ENCODE assay signal across 8 cellular contexts in the genomic region with DNA sequence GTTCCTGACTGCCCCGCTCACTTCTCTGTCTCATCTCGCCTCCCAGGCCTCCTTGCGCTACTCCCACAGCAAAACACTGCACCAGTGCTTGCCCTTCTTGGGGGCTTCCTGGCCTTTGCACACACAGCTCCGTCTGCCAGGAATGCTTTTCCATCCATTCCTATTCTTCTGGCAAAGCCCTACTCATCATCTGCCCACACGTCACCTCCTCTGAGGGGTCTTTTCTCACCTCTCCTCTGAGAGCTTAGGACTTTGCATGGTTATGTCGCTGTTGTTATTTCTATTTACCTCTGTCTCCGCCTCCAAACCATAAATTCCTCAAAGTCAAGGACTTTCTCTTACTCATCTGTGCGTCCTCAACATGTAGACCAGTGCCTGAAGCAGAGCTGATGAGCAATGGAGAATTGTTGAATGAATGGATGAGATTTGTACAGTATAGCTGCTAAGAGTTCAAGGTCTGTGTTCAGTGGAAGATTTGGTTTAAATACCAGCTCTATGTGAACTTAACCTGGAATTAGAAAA. TPM values are rescaled to one million over a fixed set of nuclear protein-coding genes. Genes with fewer than 3 reads are reported as not detected.
DNase-seq lines count a peak whose midpoint lies in the region; ATAC-seq lines count a peak whose summit lies in the region.
"Had no signal": no experiment of that assay in that cellular context is flagged by ENCODE, and none has a peak within 500 bp of the region (broad histone marks: within the 10 kb centered on the region; RNA-seq: fewer than 3 reads in every experiment).

No MANE protein-coding gene starts in this region.

- H3K36me3 Mint-ChIP-seq in IgD-negative memory B cell, result peaks cover 2% of the 10 kb centered on the region
- H3K36me3 Mint-ChIP-seq in activated naive CD8-positive, alpha-beta T cell, result no peaks in the 10 kb centered on the region
- no peaks in the 10 kb centered on the region for H3K36me3 Mint-ChIP-seq in stimulated activated effector memory CD8-positive, alpha-beta T cell treated with anti-CD3 and anti-CD28 coated beads, Interleukin-12 subunit alpha, Interleukin-12 subunit beta, amount 100 ng/mL, for 72 hours

- H3K4me3 Mint-ChIP-seq in IgD-negative memory B cell, result peak overlapping the region in 3 of 4 donors; percentile 37 to 90 (median 75)
- peak overlapping the region; percentile 15 for H3K4me3 Mint-ChIP-seq in activated naive CD8-positive, alpha-beta T cell
- no peak overlapping the region for H3K4me3 Mint-ChIP-seq in stimulated activated effector memory CD8-positive, alpha-beta T cell treated with anti-CD3 and anti-CD28 coated beads, Interleukin-12 subunit alpha, Interleukin-12 subunit beta, amount 100 ng/mL, for 72 hours

- peak overlapping the region; percentile 89 for H3K27ac ChIP-seq in layer of hippocampus (ENCODE audit: low read depth, low read length)

- ATAC-seq in stimulated activated effector memory CD8-positive, alpha-beta T cell treated with anti-CD3 and anti-CD28 coated beads, Interleukin-12 subunit alpha, Interleukin-12 subunit beta, amount 100 ng/mL, for 72 hours, result no peak
- ATAC-seq in GM21381 (IDR thresholded peaks at IDR 0.05; ENCODE audit: unreplicated experiment), result no peak

- peak overlapping the region; percentile 67 to 97 (median 67) for H3K27ac Mint-ChIP-seq in IgD-negative memory B cell
- peak overlapping the region; percentile 79 for H3K27ac Mint-ChIP-seq in activated naive CD8-positive, alpha-beta T cell
- H3K27ac Mint-ChIP-seq in stimulated activated effector memory CD8-positive, alpha-beta T cell treated with anti-CD3 and anti-CD28 coated beads, Interleukin-12 subunit alpha, Interleukin-12 subunit beta, amount 100 ng/mL, for 72 hours, result peak overlapping the region; percentile 89

- no peak for DNase-seq in stimulated activated effector memory CD8-positive, alpha-beta T cell treated with anti-CD3 and anti-CD28 coated beads, Interleukin-12 subunit alpha, Interleukin-12 subunit beta, amount 100 ng/mL, for 72 hours (ENCODE audit: low spot score in 2 of 2)
- DNase-seq in NCI-H1436 (lab: John Stamatoyannopoulos, UW), result no peak
- DNase-seq in stimulated activated CD4-positive, alpha-beta T cell treated with anti-CD3 and anti-CD28 coated beads, Interleukin-15, amount 100 ng/mL, for 24 hours, result no peak
- DNase-seq: NCI-H1105 had no signal

- H3K4me1 Mint-ChIP-seq in IgD-negative memory B cell, result peaks cover 52 to 63% (median 55%) of the 10 kb centered on the region in 3 donors
- peaks cover 50% of the 10 kb centered on the region for H3K4me1 Mint-ChIP-seq in activated naive CD8-positive, alpha-beta T cell (ENCODE audit: low read depth)
- H3K4me1 Mint-ChIP-seq in stimulated activated effector memory CD8-positive, alpha-beta T cell treated with anti-CD3 and anti-CD28 coated beads, Interleukin-12 subunit alpha, Interleukin-12 subunit beta, amount 100 ng/mL, for 72 hours, result peaks cover 68% of the 10 kb centered on the region

- H3K9me3 Mint-ChIP-seq in IgD-negative memory B cell, result no peaks in the 10 kb centered on the region
- H3K9me3 Mint-ChIP-seq in activated naive CD8-positive, alpha-beta T cell (ENCODE audit: low read depth), result no peaks in the 10 kb centered on the region
- H3K9me3 Mint-ChIP-seq in stimulated activated effector memory CD8-positive, alpha-beta T cell treated with anti-CD3 and anti-CD28 coated beads, Interleukin-12 subunit alpha, Interleukin-12 subunit beta, amount 100 ng/mL, for 72 hours, result no peaks in the 10 kb centered on the region

- no peaks in the 10 kb centered on the region for H3K27me3 Mint-ChIP-seq in IgD-negative memory B cell
- no peaks in the 10 kb centered on the region for H3K27me3 Mint-ChIP-seq in activated naive CD8-positive, alpha-beta T cell

- no peaks in the 10 kb centered on the region for H3K27me3 ChIP-seq in layer of hippocampus (ENCODE audit: control insufficient read depth, insufficient read depth, low read length)

RNA-seq across cellular contexts. Expression of a gene that starts 26.4 kb away (rescaled TPM):
- polyA plus RNA-seq in IgD-negative memory B cell, result 202 TPM

RNA-seq across cellular contexts. Expression of a gene that starts 49.5 kb away (rescaled TPM):
- polyA plus RNA-seq in IgD-negative memory B cell, result 0.75 TPM
